Comparison of ENCODE assay signal across 9 cellular contexts in genomic region chr5:77621440-77621839, GRCh38. TPM values are rescaled to one million over a fixed set of nuclear protein-coding genes. Genes with fewer than 3 reads are reported as not detected.
"Had no signal": no experiment of that assay in that cellular context is flagged by ENCODE, and none has a peak within 500 bp of the region (broad histone marks: within the 10 kb centered on the region; RNA-seq: fewer than 3 reads in every experiment).

No MANE protein-coding gene starts in this region.

- H3K9me3 ChIP-seq: HAP-1 had no signal

- DNase-seq: KBM-7 had no signal

- H3K27ac ChIP-seq: KMS-11 had no signal

- H3K9ac ChIP-seq: KMS-11 had no signal

- FAIRE-seq: H1, H54, HTR-8/SVneo had no signal

- H3K4me1 ChIP-seq: HAP-1 had no signal

- H2AFZ ChIP-seq: GM23338 had no signal

- H3K4me2 ChIP-seq: GM23338, KMS-11 had no signal

- H3K4me3 ChIP-seq: GM23338, HAP-1 had no signal

- H3K36me3 ChIP-seq: HAP-1 had no signal

RNA-seq across cellular contexts. Expression of gene OTP, which starts 17.1 kb away (rescaled TPM):
- total RNA-seq: GM23338, H1, HT-29 had no signal
- polyA plus RNA-seq: GM23338, H1, IgD-negative memory B cell had no signal
